8 cellular contexts compared by ENCODE assay signal in genomic region chr4:53809816-53810215, GRCh38.
"Had no signal": no experiment of that assay in that cellular context is flagged by ENCODE, and none has a peak within 500 bp of the region (broad histone marks: within the 10 kb centered on the region; RNA-seq: fewer than 3 reads in every experiment).

No MANE protein-coding gene starts in this region.

- H3K9me3 ChIP-seq: HAP-1 had no signal

- H3K4me3 ChIP-seq: GM23338, HAP-1, K562 had no signal

- H2AFZ ChIP-seq: GM23338 had no signal

- ATAC-seq: GM23338, HCT116, HepG2, K562 had no signal

- H3K4me1 Mint-ChIP-seq: GM23338 had no signal

- H3K27ac Mint-ChIP-seq: GM23338, HFFc6 had no signal

- H3K4me2 ChIP-seq: GM23338 had no signal

- DNase-seq: HFFc6, KG1 had no signal

- H3K36me3 ChIP-seq: HAP-1 had no signal

- H3K27ac ChIP-seq: HL-60 had no signal

- H3K4me3 Mint-ChIP-seq: GM23338, HFFc6 had no signal

- H3K9me3 Mint-ChIP-seq: GM23338, HFFc6 had no signal

- H3K4me1 ChIP-seq: HAP-1 had no signal
